In genomic region chr3:184618793-184619192, GRCh38 we compare ENCODE assay signal across 25 cellular contexts. TPM values are rescaled to one million over a fixed set of nuclear protein-coding genes. Genes with fewer than 3 reads are reported as not detected.
DNase-seq lines count a peak whose midpoint lies in the region; ATAC-seq and TF ChIP-seq lines count a peak whose summit lies in the region.
"Had no signal": no experiment of that assay in that cellular context is flagged by ENCODE, and none has a peak within 500 bp of the region (broad histone marks: within the 10 kb centered on the region; RNA-seq: fewer than 3 reads in every experiment).

No MANE protein-coding gene starts in this region.

- H3K27ac Mint-ChIP-seq in stimulated activated naive CD8-positive, alpha-beta T cell treated with anti-CD3 and anti-CD28 coated beads, Interleukin-15, Interleukin-2, amounts not matched to agents 100 ng/mL and 50 ng/mL, for 24 hours: peak overlapping the region; percentile 9
- peak overlapping the region; percentile 12 for H3K27ac Mint-ChIP-seq in nephron progenitor cell
- no peak overlapping the region for H3K27ac Mint-ChIP-seq in progenitor cell of endocrine pancreas
- H3K27ac Mint-ChIP-seq: activated naive CD8-positive, alpha-beta T cell treated with anti-CD3 and anti-CD28 coated beads, Interleukin-2, amount 50 U/mL, for 24 hours; activated T-cell treated with anti-CD3 and anti-CD28 coated beads, Interleukin-2, amount 50 U/mL, for 24 hours; B cell; dendritic cell treated with granulocyte-macrophage colony-stimulating factor and Interleukin-4, amounts not matched to agents 40 ng/mL and 50 ng/mL, for 4 days; GM23338; WTC11 had no signal

- H3K27ac ChIP-seq in gastroesophageal sphincter: no peak overlapping the region
- H3K27ac ChIP-seq: testis had no signal

- peaks cover 18% of the 10 kb centered on the region for H3K27me3 Mint-ChIP-seq in stimulated activated naive CD8-positive, alpha-beta T cell treated with anti-CD3 and anti-CD28 coated beads, Interleukin-15, Interleukin-2, amounts not matched to agents 100 ng/mL and 50 ng/mL, for 24 hours
- H3K27me3 Mint-ChIP-seq in nephron progenitor cell (ENCODE audit: low read depth, poor library complexity) (peaks cover 46% of the 10 kb centered on the region), progenitor cell of endocrine pancreas (peaks cover 59% of the 10 kb centered on the region)

- H3K4me3 ChIP-seq in gastroesophageal sphincter: no peak overlapping the region
- H3K4me3 ChIP-seq: GM23338, skin epidermis, testis had no signal

- 54 to 57% methylated on average over 3 of the region's 7 CpGs for WGBS in gastroesophageal sphincter (ENCODE audit: low coverage in 1 of 2), 2 donors

- ATAC-seq in stimulated activated naive CD8-positive, alpha-beta T cell treated with anti-CD3 and anti-CD28 coated beads, Interleukin-15, Interleukin-2, amounts not matched to agents 100 U/mL and 50 U/mL, for 24 hours: no peak
- peak; percentile 19 for ATAC-seq in gastroesophageal sphincter
- ATAC-seq: GM23338, WTC11 had no signal

- H3K36me3 Mint-ChIP-seq in stimulated activated naive CD8-positive, alpha-beta T cell treated with anti-CD3 and anti-CD28 coated beads, Interleukin-15, Interleukin-2, amounts not matched to agents 100 ng/mL and 50 ng/mL, for 24 hours (ENCODE audit: low read depth): no peaks in the 10 kb centered on the region
- H3K36me3 Mint-ChIP-seq in nephron progenitor cell (ENCODE audit: low read depth) (no peaks in the 10 kb centered on the region), progenitor cell of endocrine pancreas (ENCODE audit: insufficient read depth) (no peaks in the 10 kb centered on the region)
- H3K36me3 Mint-ChIP-seq: IgD-negative memory B cell, WTC11 had no signal

- H3K9me3 ChIP-seq in gastroesophageal sphincter: no peaks in the 10 kb centered on the region
- H3K9me3 ChIP-seq: testis had no signal

- H3K4me3 Mint-ChIP-seq in stimulated activated naive CD8-positive, alpha-beta T cell treated with anti-CD3 and anti-CD28 coated beads, Interleukin-15, Interleukin-2, amounts not matched to agents 100 ng/mL and 50 ng/mL, for 24 hours: no peak overlapping the region
- H3K4me3 Mint-ChIP-seq in nephron progenitor cell (no peak overlapping the region), progenitor cell of endocrine pancreas (ENCODE audit: low read depth) (no peak overlapping the region)
- H3K4me3 Mint-ChIP-seq: activated naive CD8-positive, alpha-beta T cell treated with anti-CD3 and anti-CD28 coated beads, Interleukin-2, amount 50 U/mL, for 24 hours; activated T-cell treated with anti-CD3 and anti-CD28 coated beads, Interleukin-2, amount 50 U/mL, for 24 hours; B cell; dendritic cell treated with granulocyte-macrophage colony-stimulating factor and Interleukin-4, amounts not matched to agents 40 ng/mL and 50 ng/mL, for 4 days; GM23338; WTC11 had no signal

- peaks cover 0 to 17% (median 4%) of the 10 kb centered on the region in 3 donors for H3K4me1 ChIP-seq in gastroesophageal sphincter

- no peaks in the 10 kb centered on the region for H3K9me3 Mint-ChIP-seq in stimulated activated naive CD8-positive, alpha-beta T cell treated with anti-CD3 and anti-CD28 coated beads, Interleukin-15, Interleukin-2, amounts not matched to agents 100 ng/mL and 50 ng/mL, for 24 hours
- peaks cover 3% of the 10 kb centered on the region for H3K9me3 Mint-ChIP-seq in nephron progenitor cell
- no peaks in the 10 kb centered on the region for H3K9me3 Mint-ChIP-seq in progenitor cell of endocrine pancreas (ENCODE audit: low read depth)
- H3K9me3 Mint-ChIP-seq: activated naive CD8-positive, alpha-beta T cell treated with anti-CD3 and anti-CD28 coated beads, Interleukin-2, amount 50 U/mL, for 24 hours; activated T-cell treated with anti-CD3 and anti-CD28 coated beads, Interleukin-2, amount 50 U/mL, for 24 hours; dendritic cell treated with granulocyte-macrophage colony-stimulating factor and Interleukin-4, amounts not matched to agents 40 ng/mL and 50 ng/mL, for 4 days; IgD-negative memory B cell; WTC11 had no signal

- H3K4me1 Mint-ChIP-seq in stimulated activated naive CD8-positive, alpha-beta T cell treated with anti-CD3 and anti-CD28 coated beads, Interleukin-15, Interleukin-2, amounts not matched to agents 100 ng/mL and 50 ng/mL, for 24 hours (ENCODE audit: low read depth): peaks cover 22% of the 10 kb centered on the region
- peaks cover 54% of the 10 kb centered on the region for H3K4me1 Mint-ChIP-seq in nephron progenitor cell
- H3K4me1 Mint-ChIP-seq in progenitor cell of endocrine pancreas (ENCODE audit: low read depth): peaks cover 8% of the 10 kb centered on the region

- TF ChIP-seq CTCF in gastroesophageal sphincter (IDR thresholded peaks at IDR 0.05): no peak
- TF ChIP-seq CTCF in nephron progenitor cell (IDR thresholded peaks at IDR 0.05): no peak
- no peak for TF ChIP-seq CTCF in progenitor cell of endocrine pancreas (IDR thresholded peaks at IDR 0.05; ENCODE audit: unreplicated experiment)

- H3K36me3 ChIP-seq in gastroesophageal sphincter: no peaks in the 10 kb centered on the region

- no peak for TF ChIP-seq EP300 in gastroesophageal sphincter (IDR thresholded peaks at IDR 0.05)

- no peak for TF ChIP-seq POLR2A in gastroesophageal sphincter (IDR thresholded peaks at IDR 0.05)

- no peaks in the 10 kb centered on the region for H3K27me3 ChIP-seq in gastroesophageal sphincter
- H3K27me3 ChIP-seq: testis had no signal

- no peak for DNase-seq in stimulated activated naive CD8-positive, alpha-beta T cell treated with anti-CD3 and anti-CD28 coated beads, Interleukin-15, Interleukin-2, amounts not matched to agents 100 U/mL and 50 U/mL, for 24 hours
- DNase-seq in nephron progenitor cell (no peak), progenitor cell of endocrine pancreas (ENCODE audit: low spot score, unreplicated experiment) (no peak), NCI-H2171 treated with DMSO at 0.1 percent for 48 hours (lab: John Stamatoyannopoulos, UW) (no peak)
- DNase-seq in stimulated activated CD4-positive, alpha-beta T cell treated with anti-CD3 and anti-CD28 coated beads, Interleukin-4, amount 100 ng/mL, for 4 hours: no peak
- DNase-seq: ACHN; activated CD4-positive, alpha-beta T cell treated with anti-CD3 and anti-CD28 coated beads, Interleukin-2, amount 50 U/mL, for 1 hour; activated naive CD8-positive, alpha-beta T cell treated with anti-CD3 and anti-CD28 coated beads, Interleukin-2, amount 50 U/mL, for 24 hours; activated T-cell treated with anti-CD3 and anti-CD28 coated beads, Interleukin-2, amount 50 U/mL, for 24 hours; DMS153; foreskin melanocyte; hippocampal formation; MV-4-11; NCI-H1436 treated with DMSO at 0.1 percent for 48 hours; NCI-H345; NCI-H774; testis had no signal

RNA-seq across cellular contexts. Expression of gene EPHB3, which starts 57.2 kb away (rescaled TPM):
- total RNA-seq in gastroesophageal sphincter: 10 to 100 TPM in 1 of 4 donors, 1 to 10 TPM in 3; 3.1 to 10.6 (median 4.6) TPM
- 11.7 and 13.4 TPM in 2 replicates for total RNA-seq in progenitor cell of endocrine pancreas
